ENCODE assay signal across 21 cellular contexts in the genomic region with DNA sequence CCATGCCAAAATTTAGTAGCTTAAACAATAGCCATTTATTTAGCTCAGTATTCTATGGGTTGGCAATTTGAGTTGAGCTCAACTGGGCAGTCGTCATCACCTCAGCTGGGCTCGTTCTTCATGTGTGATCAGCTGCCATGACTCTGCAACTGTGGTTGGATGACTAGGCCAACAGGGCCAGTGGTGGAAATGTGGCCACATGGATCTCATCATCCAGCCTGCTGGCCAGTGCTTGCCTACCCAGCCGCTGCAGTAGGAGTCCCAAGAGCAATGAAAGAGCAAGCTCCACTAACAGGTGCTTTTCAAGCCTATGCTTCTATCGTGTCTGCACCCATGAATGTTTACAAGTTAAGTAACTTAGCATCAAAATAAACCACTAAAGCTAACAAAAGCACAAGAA.
DNase-seq lines count a peak whose midpoint lies in the region; ATAC-seq, FAIRE-seq and TF ChIP-seq lines count a peak whose summit lies in the region.
"Had no signal": no experiment of that assay in that cellular context is flagged by ENCODE, and none has a peak within 500 bp of the region (broad histone marks: within the 10 kb centered on the region; RNA-seq: fewer than 3 reads in every experiment).

No MANE protein-coding gene starts in this region.

- H3K36me3 Mint-ChIP-seq in activated CD4-positive, alpha-beta memory T cell treated with anti-CD3 and anti-CD28 coated beads for 36 hours, result no peaks in the 10 kb centered on the region
- H3K36me3 Mint-ChIP-seq: CD4-positive, CD25-positive, alpha-beta regulatory T cell had no signal

- 0% methylated on average over 4 of the region's 4 CpGs for WGBS in K562 (ENCODE audit: insufficient coverage, low coverage, missing lambda C conversion rate)

- CTCF ChIA-PET in K562 (lab: Yijun Ruan, JAX; ENCODE audit: low intra/inter-chr PET ratio), result no interaction called here
- CTCF ChIA-PET in activated CD4-positive, alpha-beta memory T cell treated with anti-CD3 and anti-CD28 coated beads for 36 hours (lab: Charles Lee), result no interaction called here

- H3K27me3 ChIP-seq in K562 (ENCODE audit: control insufficient read depth in 2 of 2, insufficient read depth in 2 of 2, low read length in 2 of 2), result no peaks in the 10 kb centered on the region
- H3K27me3 ChIP-seq: SJSA1 had no signal

- no peaks in the 10 kb centered on the region for H3K4me1 Mint-ChIP-seq in activated CD4-positive, alpha-beta memory T cell treated with anti-CD3 and anti-CD28 coated beads for 36 hours (ENCODE audit: low read depth)
- H3K4me1 Mint-ChIP-seq: CD4-positive, CD25-positive, alpha-beta regulatory T cell had no signal

- in situ Hi-C loops in K562 (cut with MboI), result no loop called here

- no peak overlapping the region for H3K27ac Mint-ChIP-seq in activated CD4-positive, alpha-beta memory T cell treated with anti-CD3 and anti-CD28 coated beads for 36 hours
- H3K27ac Mint-ChIP-seq: CD4-positive, CD25-positive, alpha-beta regulatory T cell had no signal

- H3K4me2 ChIP-seq in K562 (ENCODE audit: insufficient read depth, low read length), result no peak overlapping the region
- H3K4me2 ChIP-seq: KMS-11 had no signal

- no peaks in the 10 kb centered on the region for H3K4me1 ChIP-seq in K562 (replicated peaks in 1 of 2; ENCODE audit: control insufficient read depth in 2 of 2, insufficient read depth in 2 of 2, low read length in 2 of 2)
- H3K4me1 ChIP-seq: HAP-1, SJSA1 had no signal

- no peak for FAIRE-seq in K562 (lab: Jason Lieb, UNC)
- FAIRE-seq: A204.1 had no signal

- peaks cover 17% of the 10 kb centered on the region for H3K9me3 Mint-ChIP-seq in activated CD4-positive, alpha-beta memory T cell treated with anti-CD3 and anti-CD28 coated beads for 36 hours

- no peak overlapping the region for H3K4me3 ChIP-seq in AG10803 (ENCODE audit: low read length)
- no peak overlapping the region for H3K4me3 ChIP-seq in K562
- H3K4me3 ChIP-seq: HAP-1, SJSA1 had no signal

- BruUV-seq in K562 (replicated peaks; lab: Mats Ljungman, UMichigan), result no TSS peak

- intact Hi-C loops in K562 (cut with micrococcal nuclease), result no loop called here
- intact Hi-C loops in activated CD4-positive, alpha-beta memory T cell treated with anti-CD3 and anti-CD28 coated beads for 36 hours (cut with micrococcal nuclease), result no loop called here

- H3K9ac ChIP-seq in K562 (ENCODE audit: insufficient read depth in 1 of 2, low read depth in 2 of 2, low read length in 2 of 2), result no peak overlapping the region
- H3K9ac ChIP-seq: KMS-11 had no signal

- H3K27ac ChIP-seq in K562 (ENCODE audit: extremely low read depth, low read depth, low read length), result no peak overlapping the region
- H3K27ac ChIP-seq: HL-60, KMS-11, SJSA1 had no signal

- H3K9me3 ChIP-seq in K562 (replicated peaks; ENCODE audit: control insufficient read depth, insufficient read depth, low read depth, low read length), result no peaks in the 10 kb centered on the region
- H3K9me3 ChIP-seq: HAP-1, SJSA1 had no signal

- no peak overlapping the region for H2AFZ ChIP-seq in K562 (ENCODE audit: low read depth, low read length)

- peak; percentile 69 for ATAC-seq in K562
- ATAC-seq: Right ventricle myocardium inferior had no signal

- POLR2A ChIA-PET in K562 (lab: Yijun Ruan, JAX), result interaction anchor here (0.6 kb wide), 1 partner anchor 264 kb away, joined by 3 read pairs; no protein-coding TSS in a partner anchor
- POLR2A ChIA-PET in activated CD4-positive, alpha-beta memory T cell treated with anti-CD3 and anti-CD28 coated beads for 36 hours (lab: Charles Lee), result no interaction called here

- H3K27me3 Mint-ChIP-seq in activated CD4-positive, alpha-beta memory T cell treated with anti-CD3 and anti-CD28 coated beads for 36 hours, result no peaks in the 10 kb centered on the region

- no peak overlapping the region for H3K4me3 Mint-ChIP-seq in activated CD4-positive, alpha-beta memory T cell treated with anti-CD3 and anti-CD28 coated beads for 36 hours
- H3K4me3 Mint-ChIP-seq: CD4-positive, CD25-positive, alpha-beta regulatory T cell had no signal

- peak; percentile 32 for DNase-seq in AG10803 (ENCODE audit: low read depth)
- peak; percentile 32 for DNase-seq in HT1080 (ENCODE audit: low read depth)
- DNase-seq in K562 (ENCODE audit: extremely low read depth in 1 of 4, low spot score in 3 of 4), result no peak
- peak; percentile 85 for DNase-seq in myocyte (ENCODE audit: low read depth)
- DNase-seq in activated T-cell treated with anti-CD3 and anti-CD28 coated beads, Interleukin-2, amount 50 U/mL, for 48 hours, result no peak
- no peak for DNase-seq in activated naive CD4-positive, alpha-beta T cell (lab: John Stamatoyannopoulos, UW)
- no peak for DNase-seq in activated CD4-positive, alpha-beta memory T cell treated with anti-CD3 and anti-CD28 coated beads for 36 hours
- DNase-seq: CD4-positive, CD25-positive, alpha-beta regulatory T cell; DMS79 treated with DMSO at 0.1 percent for 48 hours; NCI-H1105; NCI-H146; NCI-H2029 treated with DMSO at 0.1 percent for 48 hours; NCI-H226; NCI-H510A treated with DMSO at 0.1 percent for 48 hours; NCI-H774 had no signal

- TF ChIP-seq CTCF in AG10803 (conservative IDR thresholded peaks at IDR 0.05; ENCODE audit: low read length) (no peak), K562 (IDR thresholded peaks at IDR 0.05 in 2 of 3, conservative IDR thresholded peaks at IDR 0.05 in 1 of 3; ENCODE audit: insufficient read depth in 2 of 3, low read depth in 1 of 3, low read length in 3 of 3) (no peak)

- no peaks in the 10 kb centered on the region for H3K79me2 ChIP-seq in K562 (ENCODE audit: control insufficient read depth, insufficient read depth, low read length)

- TF ChIP-seq EP300 in K562 (IDR thresholded peaks at IDR 0.05; ENCODE audit: low read length), result no peak

- no peaks in the 10 kb centered on the region for H3K36me3 ChIP-seq in K562 (ENCODE audit: control insufficient read depth, insufficient read depth, low read length)
- H3K36me3 ChIP-seq: HAP-1, SJSA1 had no signal

- no peaks in the 10 kb centered on the region for H3K9me1 ChIP-seq in K562 (ENCODE audit: control insufficient read depth, insufficient read depth, low read length)

- H4K20me1 ChIP-seq in K562 (replicated peaks; ENCODE audit: control insufficient read depth, insufficient read depth, low read length), result no peaks in the 10 kb centered on the region

- TF ChIP-seq POLR2A in K562 (conservative IDR thresholded peaks at IDR 0.05), result no peak

- TF ChIP-seq RAD21 in K562 (CRISPR knock-in tag; conservative IDR thresholded peaks at IDR 0.05 in 1 of 2, IDR thresholded peaks at IDR 0.05 in 1 of 2), result no peak

TF ChIP-seq in K562, 482 proteins besides CTCF, POLR2A, EP300 and RAD21 (continues in another document):
- TF ChIP-seq SPI1 (IDR thresholded peaks at IDR 0.05; ENCODE audit: borderline replicate concordance, low read depth, low read length) (no peak), MAFG (tag; conservative IDR thresholded peaks at IDR 0.05) (peak; percentile 38; the same call in 1 of the 2 replicates), HDGF (IDR thresholded peaks at IDR 0.05) (no peak), CTBP1 (IDR thresholded peaks at IDR 0.05; ENCODE audit: borderline replicate concordance) (no peak), PKNOX1 (IDR thresholded peaks at IDR 0.05) (no peak), RNF219 (CRISPR knock-in tag; IDR thresholded peaks at IDR 0.05) (no peak), TAF9B (IDR thresholded peaks at IDR 0.05; ENCODE audit: partially characterized antibody) (peak; percentile 32), SMARCE1 (IDR thresholded peaks at IDR 0.05) (no peak)
- TF ChIP-seq, protein P1, sequence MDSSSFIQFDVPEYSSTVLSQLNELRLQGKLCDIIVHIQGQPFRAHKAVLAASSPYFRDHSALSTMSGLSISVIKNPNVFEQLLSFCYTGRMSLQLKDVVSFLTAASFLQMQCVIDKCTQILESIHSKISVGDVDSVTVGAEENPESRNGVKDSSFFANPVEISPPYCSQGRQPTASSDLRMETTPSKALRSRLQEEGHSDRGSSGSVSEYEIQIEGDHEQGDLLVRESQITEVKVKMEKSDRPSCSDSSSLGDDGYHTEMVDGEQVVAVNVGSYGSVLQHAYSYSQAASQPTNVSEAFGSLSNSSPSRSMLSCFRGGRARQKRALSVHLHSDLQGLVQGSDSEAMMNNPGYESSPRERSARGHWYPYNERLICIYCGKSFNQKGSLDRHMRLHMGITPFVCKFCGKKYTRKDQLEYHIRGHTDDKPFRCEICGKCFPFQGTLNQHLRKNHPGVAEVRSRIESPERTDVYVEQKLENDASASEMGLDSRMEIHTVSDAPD (CRISPR knock-in tag; IDR thresholded peaks at IDR 0.05), result no peak

Comparison
In these comparisons a context has a peak if more than half of its experiments do, and no peak if none do; other contexts are left out.
1. DNase-seq: peak in AG10803 (single experiment), HT1080 (single experiment) and myocyte (single experiment); none in K562 (0 of 4), activated T-cell treated with anti-CD3 and anti-CD28 coated beads, Interleukin-2, amount 50 U/mL, for 48 hours (0 of 2), activated naive CD4-positive, alpha-beta T cell (0 of 4) and activated CD4-positive, alpha-beta memory T cell treated with anti-CD3 and anti-CD28 coated beads for 36 hours (single experiment).